8 cellular contexts compared by ENCODE assay signal in the genomic region with DNA sequence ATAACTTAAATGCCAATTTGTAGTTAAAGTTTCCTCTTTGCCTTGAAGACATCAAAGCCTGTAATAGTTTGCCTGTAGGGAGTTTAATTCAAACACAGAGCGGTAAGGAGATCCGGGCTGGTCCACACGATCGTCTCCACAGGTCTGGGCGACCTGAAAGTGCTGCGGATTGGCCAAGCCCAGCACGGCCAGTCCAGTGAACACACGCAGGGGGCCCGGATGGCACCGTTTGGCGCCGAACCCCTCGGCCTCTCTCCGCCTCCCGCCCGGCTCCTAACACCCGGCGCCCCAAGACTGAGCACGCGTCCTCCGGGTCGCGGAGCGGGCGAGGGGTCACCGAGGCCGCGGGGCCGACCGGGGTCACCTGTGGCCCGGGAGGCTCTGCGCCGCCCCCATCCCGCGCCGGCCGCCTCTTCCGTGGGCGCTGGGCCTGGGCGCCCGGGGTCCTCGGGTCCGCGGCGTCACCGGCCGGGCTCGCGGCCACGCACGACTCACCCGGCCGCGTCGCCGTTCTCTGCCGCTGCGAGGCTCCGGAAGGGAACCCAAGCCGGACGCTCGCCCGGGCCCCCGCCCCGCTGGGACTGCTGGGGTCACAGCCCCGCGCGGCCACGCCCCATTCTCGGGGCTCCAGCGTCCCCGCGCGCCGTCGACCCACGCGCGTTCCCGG. TPM values are rescaled to one million over a fixed set of nuclear protein-coding genes. Genes with fewer than 3 reads are reported as not detected.
DNase-seq lines count a peak whose midpoint lies in the region; ATAC-seq and TF ChIP-seq lines count a peak whose summit lies in the region.

No MANE protein-coding gene starts in this region.

- TF ChIP-seq CTCF in epithelial cell of esophagus (IDR thresholded peaks at IDR 0.05; ENCODE audit: insufficient read depth, low read depth, low read length, missing control alignments), result no peak
- TF ChIP-seq CTCF in mesothelial cell of epicardium (IDR thresholded peaks at IDR 0.05; ENCODE audit: unreplicated experiment), result no peak

- peaks cover 9% of the 10 kb centered on the region for H3K36me3 Mint-ChIP-seq in mesothelial cell of epicardium

- peak overlapping the region; percentile 94 for H3K27ac Mint-ChIP-seq in mesothelial cell of epicardium

- peak; percentile 74 for DNase-seq in G401 (ENCODE audit: low spot score)
- DNase-seq in NCI-H2196 treated with DMSO at 0.1 percent for 48 hours (lab: John Stamatoyannopoulos, UW; ENCODE audit: unreplicated experiment), result peak; percentile 8
- peak; percentile 20 for DNase-seq in activated T-cell treated with anti-CD3 and anti-CD28 coated beads for 4 hours
- DNase-seq in epithelial cell of esophagus (ENCODE audit: low read depth), result peak; percentile 29
- DNase-seq in mesothelial cell of epicardium (ENCODE audit: low spot score in 2 of 2, unreplicated experiment in 2 of 2), result peak in 1 of 2 experiments; percentile 46
- peak; percentile 77 for DNase-seq in stimulated activated CD8-positive, alpha-beta memory T cell treated with anti-CD3 and anti-CD28 coated beads, Interleukin-4, amount 100 ng/mL, for 48 hours
- no peak for DNase-seq in DMS79 treated with DMSO at 0.1 percent for 48 hours (lab: John Stamatoyannopoulos, UW)

- H3K4me1 Mint-ChIP-seq in mesothelial cell of epicardium, result peaks cover 46% of the 10 kb centered on the region

- peak overlapping the region; percentile 87 for H3K4me3 Mint-ChIP-seq in mesothelial cell of epicardium

- in situ Hi-C loops in G401 (cut with HindIII; ENCODE audit: low sequenced_read_pairs), result no loop called here

- peak overlapping the region; percentile 58 for H3K4me3 ChIP-seq in epithelial cell of esophagus (ENCODE audit: low read length)

- ATAC-seq in GM21619 (IDR thresholded peaks at IDR 0.05; ENCODE audit: unreplicated experiment), result no peak

- no peaks in the 10 kb centered on the region for H3K27me3 Mint-ChIP-seq in mesothelial cell of epicardium (ENCODE audit: low read depth)

- peaks cover 5% of the 10 kb centered on the region for H3K9me3 Mint-ChIP-seq in mesothelial cell of epicardium

RNA-seq across cellular contexts. Expression of a gene that starts 0.5 kb away (rescaled TPM):
- total RNA-seq in G401 (2014; rRNA removed; shearing (Covaris generic)), result 128 and 147 TPM in 2 replicates
- 91.4 to 96.8 TPM (median 93.4 TPM) in 3 replicates for total RNA-seq in mesothelial cell of epicardium

RNA-seq across cellular contexts. Expression of a gene that starts 28.8 kb away (rescaled TPM):
- 159 and 203 TPM in 2 replicates for total RNA-seq in G401 (2014; rRNA removed; shearing (Covaris generic))
- 17.1 to 18.7 TPM (median 17.3 TPM) in 3 replicates for total RNA-seq in mesothelial cell of epicardium
